28 cellular contexts compared by ENCODE assay signal in genomic region chr10:74431816-74432215, GRCh38.
DNase-seq lines count a peak whose midpoint lies in the region; ATAC-seq and TF ChIP-seq lines count a peak whose summit lies in the region.
"Had no signal": no experiment of that assay in that cellular context is flagged by ENCODE, and none has a peak within 500 bp of the region (broad histone marks: within the 10 kb centered on the region; RNA-seq: fewer than 3 reads in every experiment).

No MANE protein-coding gene starts in this region.

- WGBS in IMR-90 (ENCODE audit: extremely low coverage in 2 of 2, insufficient read length in 1 of 2), 2 experiments = no CpG with 5 or more reads among the region's 4 CpGs
- no CpG with 5 or more reads among the region's 4 CpGs for WGBS in trophoblast cell (ENCODE audit: extremely low coverage, insufficient coverage, insufficient read length)

- dilution Hi-C loops in IMR-90 (cut with HindIII; ENCODE audit: low sequenced_read_pairs, unreplicated experiment) = no loop called here

- no peak overlapping the region for H3K56ac ChIP-seq in IMR-90 (ENCODE audit: extremely low read depth, insufficient read depth, low read length)

- H3K18ac ChIP-seq in IMR-90 (ENCODE audit: low read depth, low read length) (peak overlapping the region; percentile 16; the same call in 1 of the 2 replicates), trophoblast cell (ENCODE audit: low read length) (no peak overlapping the region)

- H4K8ac ChIP-seq in IMR-90 (ENCODE audit: low read depth in 2 of 2, low read length in 2 of 2) (0 out of 4 replicates have a peak overlapping the region, but pooled peaks of 1 of the 2 experiments have one; percentile 12), trophoblast cell (ENCODE audit: low read depth, low read length) (no peak overlapping the region)

- H3K79me2 ChIP-seq in trophoblast cell (ENCODE audit: control insufficient read depth, insufficient read depth, low read length, poor library complexity) = no peaks in the 10 kb centered on the region

- H3K9me1 ChIP-seq in IMR-90 (ENCODE audit: insufficient read depth, low read length) = peaks cover 4% of the 10 kb centered on the region; the same call in 1 of the 2 replicates

- no peak for TF ChIP-seq RAD21 in IMR-90 (IDR thresholded peaks at IDR 0.05; ENCODE audit: low read length)

- H2BK120ac ChIP-seq in IMR-90 (ENCODE audit: low read depth, low read length) (no peak overlapping the region), trophoblast cell (ENCODE audit: insufficient read depth, low read length, poor library complexity) (no peak overlapping the region)

- H3K4me2 ChIP-seq in IMR-90 (ENCODE audit: low read depth, low read length) (no peak overlapping the region), trophoblast cell (ENCODE audit: low read length) (no peak overlapping the region)
- H3K4me2 ChIP-seq: BLaER1; BLaER1 treated with 17β-estradiol and CSF1 and Interleukin-3, amounts not matched to agents 10 nM and 100 nM had no signal

- intact Hi-C loops in IMR-90 (cut with micrococcal nuclease) = loop anchor here (5.0 kb wide), 2 partner anchors 110 to 140 kb away; no protein-coding TSS in a partner anchor

- H2AK5ac ChIP-seq in IMR-90 (ENCODE audit: low read depth, low read length) (0 out of 2 replicates have a peak overlapping the region, but pooled peaks have one; percentile 4), trophoblast cell (ENCODE audit: low read length) (no peak overlapping the region)

- no peak overlapping the region for H3K4me3 ChIP-seq in IMR-90 (ENCODE audit: insufficient read depth, low read depth, low read length)
- no peak overlapping the region for H3K4me3 ChIP-seq in trophoblast cell (ENCODE audit: low read depth, low read length)
- H3K4me3 ChIP-seq: A549; BLaER1; BLaER1 treated with 17β-estradiol and CSF1 and Interleukin-3, amounts not matched to agents 10 nM and 100 nM had no signal

- H2BK12ac ChIP-seq in trophoblast cell (ENCODE audit: low read length) = no peak overlapping the region

- H3K4ac ChIP-seq in IMR-90 (ENCODE audit: low read depth, low read length) (peak overlapping the region; percentile 60), trophoblast cell (ENCODE audit: low read depth, low read length) (no peak overlapping the region)

- in situ Hi-C loops in IMR-90 (cut with MboI; ENCODE audit: low sequenced_read_pairs) = no loop called here

- no peak overlapping the region for H2AFZ ChIP-seq in IMR-90 (replicated peaks; ENCODE audit: low read length, poor library complexity)
- H2AFZ ChIP-seq in trophoblast cell (ENCODE audit: insufficient read depth, low read length, poor library complexity) = no peak overlapping the region

- H3K27me3 ChIP-seq in IMR-90 (ENCODE audit: control insufficient read depth, insufficient read depth, low read length) = no peaks in the 10 kb centered on the region
- H3K27me3 ChIP-seq in trophoblast cell (ENCODE audit: insufficient read depth, low read length) = no peaks in the 10 kb centered on the region
- H3K27me3 ChIP-seq: BE2C; BLaER1; BLaER1 treated with 17β-estradiol and CSF1 and Interleukin-3, amounts not matched to agents 10 nM and 100 nM had no signal

- H3K36me3 ChIP-seq in IMR-90 (ENCODE audit: control insufficient read depth, insufficient read depth, low read length) = no peaks in the 10 kb centered on the region
- no peaks in the 10 kb centered on the region for H3K36me3 ChIP-seq in trophoblast cell (ENCODE audit: control insufficient read depth in 1 of 2, insufficient read depth in 2 of 2, low read length in 2 of 2)
- H3K36me3 ChIP-seq: BE2C, BLaER1 had no signal

- BruUV-seq in IMR-90 (replicated peaks; lab: Mats Ljungman, UMichigan) = no TSS peak

- H3K27ac ChIP-seq in IMR-90 (ENCODE audit: insufficient read depth, low read length) (peak overlapping the region; percentile 50; the same call in 1 of the 2 replicates), trophoblast cell (ENCODE audit: low read depth, low read length) (no peak overlapping the region)
- H3K27ac ChIP-seq: A549; BLaER1; BLaER1 treated with 17β-estradiol and CSF1 and Interleukin-3, amounts not matched to agents 10 nM and 100 nM; C4-2B had no signal

- no peak for ATAC-seq in IMR-90 (ENCODE audit: low read depth)
- ATAC-seq in GM18858 (IDR thresholded peaks at IDR 0.05; ENCODE audit: unreplicated experiment) = no peak
- no peak for ATAC-seq in HG03196 (IDR thresholded peaks at IDR 0.05; ENCODE audit: unreplicated experiment)
- ATAC-seq: A549; CD8-positive, alpha-beta T cell had no signal

- no peak overlapping the region; the same call in 1 of the 2 replicates for H2BK20ac ChIP-seq in IMR-90 (ENCODE audit: low read depth, low read length)

- H2BK5ac ChIP-seq in IMR-90 (ENCODE audit: low read depth, low read length, poor library complexity, severe bottlenecking) (peak overlapping the region; percentile 94), trophoblast cell (ENCODE audit: low read depth, low read length, poor library complexity) (no peak overlapping the region)

- H4K91ac ChIP-seq in IMR-90 (ENCODE audit: insufficient read depth, low read depth, low read length) (no peak overlapping the region), trophoblast cell (ENCODE audit: low read depth, low read length) (no peak overlapping the region)

- POLR2A ChIA-PET in IMR-90 (lab: Charles Lee; ENCODE audit: unreplicated experiment) = no interaction called here

- H3K9ac ChIP-seq in IMR-90 (ENCODE audit: low read depth, low read length) (no peak overlapping the region), trophoblast cell (ENCODE audit: low read length) (no peak overlapping the region)
- H3K9ac ChIP-seq: BLaER1; BLaER1 treated with 17β-estradiol and CSF1 and Interleukin-3, amounts not matched to agents 10 nM and 100 nM had no signal

- H3K4me1 ChIP-seq in IMR-90 (ENCODE audit: control insufficient read depth, insufficient read depth, low read length) = no peaks in the 10 kb centered on the region
- H3K4me1 ChIP-seq in trophoblast cell (ENCODE audit: control insufficient read depth in 1 of 2, insufficient read depth in 2 of 2, low read length in 2 of 2) = no peaks in the 10 kb centered on the region
- H3K4me1 ChIP-seq: BLaER1; BLaER1 treated with 17β-estradiol and CSF1 and Interleukin-3, amounts not matched to agents 10 nM and 100 nM; Caco-2 had no signal

- no peak overlapping the region for H2BK15ac ChIP-seq in IMR-90 (ENCODE audit: low read depth, low read length)

- TF ChIP-seq CTCF in IMR-90 (conservative IDR thresholded peaks at IDR 0.05; ENCODE audit: low read depth, low read length) = no peak

- H4K5ac ChIP-seq in IMR-90 (ENCODE audit: low read depth, low read length) = no peak overlapping the region

- H3K23ac ChIP-seq in IMR-90 (ENCODE audit: low read depth, low read length) = no peak overlapping the region
- no peak overlapping the region for H3K23ac ChIP-seq in trophoblast cell (ENCODE audit: low read length)

- H3K79me1 ChIP-seq in IMR-90 (ENCODE audit: low read depth in 1 of 2, low read length in 2 of 2) (peaks cover 0 to 6% of the 10 kb centered on the region in 2 experiments; a peak in 2 of 4 replicates), trophoblast cell (ENCODE audit: low read length) (no peaks in the 10 kb centered on the region)

- H4K20me1 ChIP-seq in IMR-90 (ENCODE audit: insufficient read depth, low read length) = peaks cover 4% of the 10 kb centered on the region; the same call in 1 of the 2 replicates
- H4K20me1 ChIP-seq: BLaER1; BLaER1 treated with 17β-estradiol and CSF1 and Interleukin-3, amounts not matched to agents 10 nM and 100 nM had no signal

- H3K14ac ChIP-seq in IMR-90 (replicated peaks; ENCODE audit: low read depth, low read length) = no peak overlapping the region
- no peak overlapping the region for H3K14ac ChIP-seq in trophoblast cell (ENCODE audit: low read length)

- H2AK9ac ChIP-seq in IMR-90 (replicated peaks; ENCODE audit: low read depth, low read length, poor library complexity) = no peak overlapping the region

- H4K12ac ChIP-seq in trophoblast cell (ENCODE audit: low read depth, low read length) = no peak overlapping the region

- no peak for TF ChIP-seq POLR2A in IMR-90 (IDR thresholded peaks at IDR 0.05; ENCODE audit: low read depth, low read length)

- no peak for DNase-seq in IMR-90
- peak; percentile 58 to 72 for DNase-seq in trophoblast cell
- DNase-seq: 8988T; ACHN; AML-193; BE2C; C1 segment of cervical spinal cord; Caco-2; Calu3; CD4-positive, alpha-beta memory T cell; CD4-positive, alpha-beta T cell; CD4-positive, CD25-positive, alpha-beta regulatory T cell; CD8-positive, alpha-beta memory T cell; CD8-positive, alpha-beta T cell; COR-L47; DMS 273 treated with DMSO at 0.1 percent for 48 hours; DMS153; DMS53; DMS79; DMS79 treated with DMSO at 0.1 percent for 48 hours; DND-41; EL had no signal

- H3K9me3 ChIP-seq in IMR-90 (ENCODE audit: control insufficient read depth, insufficient read depth, low read length) (no peaks in the 10 kb centered on the region), trophoblast cell (ENCODE audit: insufficient read depth, low read depth, low read length) (no peaks in the 10 kb centered on the region)
- H3K9me3 ChIP-seq: A549; BE2C; BLaER1; BLaER1 treated with 17β-estradiol and CSF1 and Interleukin-3, amounts not matched to agents 10 nM and 100 nM; Caco-2 had no signal

- CTCF ChIA-PET in IMR-90 (lab: Yijun Ruan, JAX) = interaction anchor here (1.0 kb wide), 1 partner anchor 12 kb away, joined by 3 read pairs; no protein-coding TSS in a partner anchor

TF ChIP-seq in IMR-90, 13 proteins besides CTCF, POLR2A, EP300 and RAD21:
- TF ChIP-seq, protein P1, sequence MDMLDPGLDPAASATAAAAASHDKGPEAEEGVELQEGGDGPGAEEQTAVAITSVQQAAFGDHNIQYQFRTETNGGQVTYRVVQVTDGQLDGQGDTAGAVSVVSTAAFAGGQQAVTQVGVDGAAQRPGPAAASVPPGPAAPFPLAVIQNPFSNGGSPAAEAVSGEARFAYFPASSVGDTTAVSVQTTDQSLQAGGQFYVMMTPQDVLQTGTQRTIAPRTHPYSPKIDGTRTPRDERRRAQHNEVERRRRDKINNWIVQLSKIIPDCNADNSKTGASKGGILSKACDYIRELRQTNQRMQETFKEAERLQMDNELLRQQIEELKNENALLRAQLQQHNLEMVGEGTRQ (IDR thresholded peaks at IDR 0.05; ENCODE audit: low read depth, low read length) = no peak
